Comparison of ENCODE assay signal across 20 cellular contexts in genomic region chr14:66920196-66920595, GRCh38.
A peak's percentile ranks its signal among the peaks of the same experiment; 100 is the strongest.
DNase-seq lines count a peak whose midpoint lies in the region; ATAC-seq and TF ChIP-seq lines count a peak whose summit lies in the region.
"Had no signal": no experiment of that assay in that cellular context is flagged by ENCODE, and none has a peak within 500 bp of the region (broad histone marks: within the 10 kb centered on the region; RNA-seq: fewer than 3 reads in every experiment).

No MANE protein-coding gene starts in this region.

- H3K79me2 ChIP-seq in GM23248 (ENCODE audit: insufficient read depth) = no peaks in the 10 kb centered on the region

- no peak overlapping the region for H3K4me3 ChIP-seq in GM23248
- no peak overlapping the region for H3K4me3 ChIP-seq in fibroblast of the aortic adventitia (ENCODE audit: low read depth, low read length)
- H3K4me3 ChIP-seq: BLaER1, HAP-1, K562, SJCRH30 had no signal

- no peaks in the 10 kb centered on the region for H3K36me3 ChIP-seq in GM23248 (ENCODE audit: low read depth)
- H3K36me3 ChIP-seq: BLaER1 had no signal

- H3K27ac Mint-ChIP-seq in activated CD4-positive, alpha-beta T cell treated with anti-CD3 and anti-CD28 coated beads for 36 hours = no peak overlapping the region
- H3K27ac Mint-ChIP-seq: CD4-positive, alpha-beta memory T cell had no signal

- no peaks in the 10 kb centered on the region for H3K27me3 ChIP-seq in GM23248 (replicated peaks; ENCODE audit: insufficient read depth)
- H3K27me3 ChIP-seq: BLaER1, SJCRH30 had no signal

- H3K36me3 Mint-ChIP-seq in activated CD4-positive, alpha-beta T cell treated with anti-CD3 and anti-CD28 coated beads for 36 hours (ENCODE audit: low read depth) = peaks cover 62% of the 10 kb centered on the region

- in situ Hi-C loops in GM23248 (cut with MboI) = no loop called here

- H3K4me1 ChIP-seq in GM23248 (ENCODE audit: insufficient read depth) = no peaks in the 10 kb centered on the region
- H3K4me1 ChIP-seq: BLaER1, HAP-1, SJCRH30 had no signal

- peak; percentile 4 for DNase-seq in AG08395 (ENCODE audit: low spot score)
- peak; percentile 33 for DNase-seq in GM23248
- peak; percentile 21 for DNase-seq in amniotic epithelial cell (ENCODE audit: low read depth)
- peak; percentile 4 for DNase-seq in fibroblast of the aortic adventitia (ENCODE audit: low read depth)
- no peak for DNase-seq in activated CD4-positive, alpha-beta T cell treated with anti-CD3 and anti-CD28 coated beads for 36 hours
- no peak for DNase-seq in NCI-H1417 (lab: John Stamatoyannopoulos, UW)
- no peak for DNase-seq in head of caudate nucleus
- DNase-seq: Calu3; CD4-positive, alpha-beta memory T cell; DMS53; NCI-H1048; NCI-H1436 treated with DMSO at 0.1 percent for 48 hours; NCI-H2081; NCI-H446 treated with DMSO at 0.1 percent for 48 hours; SJCRH30 had no signal

- H3K4me1 Mint-ChIP-seq in activated CD4-positive, alpha-beta T cell treated with anti-CD3 and anti-CD28 coated beads for 36 hours = no peaks in the 10 kb centered on the region
- H3K4me1 Mint-ChIP-seq: CD4-positive, alpha-beta memory T cell had no signal

- intact Hi-C loops in activated CD4-positive, alpha-beta T cell treated with anti-CD3 and anti-CD28 coated beads for 36 hours (cut with DNase I, micrococcal nuclease) = no loop called here
- intact Hi-C loops in head of caudate nucleus (cut with DNase I) = no loop called here

- peaks cover 1% of the 10 kb centered on the region for H3K9me3 Mint-ChIP-seq in activated CD4-positive, alpha-beta T cell treated with anti-CD3 and anti-CD28 coated beads for 36 hours (ENCODE audit: low read depth)

- no peaks in the 10 kb centered on the region for H4K20me1 ChIP-seq in GM23248 (ENCODE audit: insufficient read depth)
- H4K20me1 ChIP-seq: BLaER1 had no signal

- H3K9me3 ChIP-seq in GM23248 (ENCODE audit: low read depth) = no peaks in the 10 kb centered on the region
- H3K9me3 ChIP-seq: BLaER1, HAP-1, SJCRH30 had no signal

- H3K9ac ChIP-seq in GM23248 = no peak overlapping the region
- H3K9ac ChIP-seq: BLaER1 had no signal

- no peaks in the 10 kb centered on the region for H3F3A ChIP-seq in GM23248 (ENCODE audit: insufficient read depth)

- peaks cover 9% of the 10 kb centered on the region for H3K9me2 ChIP-seq in GM23248 (ENCODE audit: insufficient read depth)

- no peak overlapping the region for H3K4me3 Mint-ChIP-seq in activated CD4-positive, alpha-beta T cell treated with anti-CD3 and anti-CD28 coated beads for 36 hours
- H3K4me3 Mint-ChIP-seq: CD4-positive, alpha-beta memory T cell had no signal

- 98 to 100% methylated on average over 1 of the region's 1 CpG for WGBS in GM23248 (ENCODE audit: low coverage in 1 of 2, low lambda C conversion rate in 2 of 2, missing lambda C conversion rate in 2 of 2), 2 experiments

- H3K27ac ChIP-seq in GM23248 = no peak overlapping the region
- H3K27ac ChIP-seq: BLaER1, SJCRH30 had no signal

- no peak overlapping the region for H2AFZ ChIP-seq in GM23248

- POLR2A ChIA-PET in activated CD4-positive, alpha-beta T cell treated with anti-CD3 and anti-CD28 coated beads for 36 hours (lab: Charles Lee) = no interaction called here

- CTCF ChIA-PET in activated CD4-positive, alpha-beta T cell treated with anti-CD3 and anti-CD28 coated beads for 36 hours (lab: Charles Lee) = no interaction called here

- H3K27me3 Mint-ChIP-seq in activated CD4-positive, alpha-beta T cell treated with anti-CD3 and anti-CD28 coated beads for 36 hours = no peaks in the 10 kb centered on the region
- H3K27me3 Mint-ChIP-seq: CD4-positive, alpha-beta memory T cell had no signal

- ATAC-seq in activated CD4-positive, alpha-beta T cell treated with anti-CD3 and anti-CD28 coated beads for 36 hours = no peak
- ATAC-seq in HG03175 (IDR thresholded peaks at IDR 0.05; ENCODE audit: unreplicated experiment) = no peak
- ATAC-seq: K562, Panc1 had no signal

- no peak overlapping the region for H3K4me2 ChIP-seq in GM23248 (ENCODE audit: unreplicated experiment)
- H3K4me2 ChIP-seq: BLaER1 had no signal

- TF ChIP-seq CTCF in fibroblast of the aortic adventitia (IDR thresholded peaks at IDR 0.05; ENCODE audit: insufficient read depth, low read length) = no peak

Comparison
In these comparisons a context has a peak if more than half of its experiments do, and no peak if none do; other contexts are left out.
1. DNase-seq: peak in AG08395 (single experiment), GM23248 (single experiment), amniotic epithelial cell (single experiment) and fibroblast of the aortic adventitia (single experiment); none in activated CD4-positive, alpha-beta T cell treated with anti-CD3 and anti-CD28 coated beads for 36 hours (single experiment), NCI-H1417 (0 of 3) and head of caudate nucleus (0 of 42).